Comparison of ENCODE assay signal across 8 cellular contexts in genomic region chr1:207868769-207869721, GRCh38. TPM values are rescaled to one million over a fixed set of nuclear protein-coding genes. Genes with fewer than 3 reads are reported as not detected.
DNase-seq lines count a peak whose midpoint lies in the region; ATAC-seq and TF ChIP-seq lines count a peak whose summit lies in the region.

No MANE protein-coding gene starts in this region.

- H3K4me3 ChIP-seq in Loucy (ENCODE audit: low read length, poor library complexity, severe bottlenecking) (peak overlapping the region; percentile 90), left ventricle myocardium inferior (peak overlapping the region; percentile 89)

- TF ChIP-seq CTCF in GM10248 (IDR thresholded peaks at IDR 0.05; ENCODE audit: control extremely low read depth, extremely low read depth, low read depth, missing control alignments) (peak; percentile 95), Loucy (conservative IDR thresholded peaks at IDR 0.05; ENCODE audit: low read length) (peak; percentile 59), left ventricle myocardium inferior (IDR thresholded peaks at IDR 0.05; ENCODE audit: borderline replicate concordance) (peak; percentile 90)

- H3K9me2 ChIP-seq in Loucy (replicated peaks; ENCODE audit: low read depth, low read length): no peaks in the 10 kb centered on the region

- no peaks in the 10 kb centered on the region for H3K9me3 Mint-ChIP-seq in T-cell

- H3F3A ChIP-seq in Loucy (ENCODE audit: low read depth): peaks cover 8% of the 10 kb centered on the region

- DNase-seq in GM10248 (ENCODE audit: extremely low spot score): peak; percentile 89
- peak; percentile 22 for DNase-seq in H4 (ENCODE audit: low spot score)
- DNase-seq in T-cell: peak; percentile 31 to 76 (median 59)
- DNase-seq in amniotic stem cell (lab: John Stamatoyannopoulos, UW): peak; percentile 61
- peak; percentile 85 for DNase-seq in left ventricle myocardium inferior
- DNase-seq in posterior vena cava (ENCODE audit: low spot score): peak; percentile 92

- peak overlapping the region; percentile 66; the same call in 1 of the 2 replicates for H2AFZ ChIP-seq in Loucy (ENCODE audit: low read length)

- intact Hi-C loops in left ventricle myocardium inferior (cut with micrococcal nuclease): loop anchor here (5.0 kb wide), 1 partner anchor 42 kb away; no protein-coding TSS in a partner anchor
- intact Hi-C loops in posterior vena cava (cut with DNase I): no loop called here

- peak; percentile 64 to 79 (median 70) for ATAC-seq in T-cell (replicated peaks in 1 of 4)
- no peak for ATAC-seq in HG03469 (IDR thresholded peaks at IDR 0.05; ENCODE audit: unreplicated experiment)

- no peaks in the 10 kb centered on the region for H3K27me3 Mint-ChIP-seq in T-cell

- H3K4me1 ChIP-seq in Loucy (ENCODE audit: insufficient read depth, low read length, poor library complexity, severe bottlenecking): peaks cover 79% of the 10 kb centered on the region
- H3K4me1 ChIP-seq in left ventricle myocardium inferior: peaks cover 76% of the 10 kb centered on the region

- CTCF ChIA-PET in GM10248 (lab: Yijun Ruan, JAX): interaction anchor here (0.7 to 25.9 kb wide), 33 partner anchors 9 to 320 kb away, joined by 3 to 661 read pairs (median 5); no protein-coding TSS in a partner anchor
- CTCF ChIA-PET in T-cell (lab: Charles Lee): interaction anchor here (0.6 to 11.1 kb wide), 21 partner anchors 10 to 105 kb away, joined by 3 to 148 read pairs (median 7); no protein-coding TSS in a partner anchor

- peaks cover 16% of the 10 kb centered on the region for H3K36me3 Mint-ChIP-seq in T-cell

- H3K4me2 ChIP-seq in Loucy (ENCODE audit: low read depth, low read length, poor library complexity, severe bottlenecking): peak overlapping the region; percentile 99

- peak overlapping the region; percentile 91 to 97 (median 93) for H3K4me3 Mint-ChIP-seq in T-cell

- peaks cover 20% of the 10 kb centered on the region for H4K20me1 ChIP-seq in Loucy (ENCODE audit: insufficient read depth, low read length, poor library complexity, severe bottlenecking)

- H3K27ac Mint-ChIP-seq in T-cell: peak overlapping the region; percentile 92 to 95

- H3K4me1 Mint-ChIP-seq in T-cell: peaks cover 82 to 89% (median 86%) of the 10 kb centered on the region in 3 donors

- no peaks in the 10 kb centered on the region for H3K9me3 ChIP-seq in Loucy (ENCODE audit: insufficient read depth, low read depth, low read length)
- no peaks in the 10 kb centered on the region for H3K9me3 ChIP-seq in left ventricle myocardium inferior (replicated peaks)

- H3K27ac ChIP-seq in left ventricle myocardium inferior (replicated peaks): peak overlapping the region; percentile 99

- H3K27me3 ChIP-seq in Loucy (ENCODE audit: insufficient read depth, low read length, poor library complexity, severe bottlenecking) (no peaks in the 10 kb centered on the region), left ventricle myocardium inferior (ENCODE audit: low read depth) (no peaks in the 10 kb centered on the region)

- H3K36me3 ChIP-seq in Loucy (ENCODE audit: insufficient read depth, low read length) (no peaks in the 10 kb centered on the region), left ventricle myocardium inferior (peaks cover 5% of the 10 kb centered on the region)

- peak overlapping the region; percentile 98 for H3K9ac ChIP-seq in Loucy (ENCODE audit: low read depth, low read length, poor library complexity, severe bottlenecking)

- POLR2A ChIA-PET in GM10248 (lab: Yijun Ruan, JAX): interaction anchor here (0.8 to 3.9 kb wide), 3 partner anchors 43 to 47 kb away, joined by 3 to 18 read pairs (median 4); no protein-coding TSS in a partner anchor
- POLR2A ChIA-PET in T-cell (lab: Charles Lee): interaction anchor here (0.6 to 1.6 kb wide), 5 partner anchors 14 to 548 kb away, joined by 3 to 5 read pairs (median 3); no protein-coding TSS in a partner anchor

- peaks cover 58% of the 10 kb centered on the region for H3K79me2 ChIP-seq in Loucy (ENCODE audit: insufficient read depth, low read length)

RNA-seq across cellular contexts. Expression of gene CD34, which starts 41.9 kb away (rescaled TPM):
- 0.06 TPM in 1 of 2 replicates, not detected in the other for total RNA-seq in H4 (2014; rRNA removed; shearing (Covaris generic))
- total RNA-seq in T-cell (1 to 10 TPM in 2 of 5 donors, under 1 TPM in 3; 0.57 to 1.6 (median 0.83) TPM), left ventricle myocardium inferior (69.6 TPM), posterior vena cava (100 to 1,000 TPM in 1 of 2 donors, 10 to 100 TPM in 1; 58.1 to 154 TPM)

Comparison
In these comparisons a context has a peak if more than half of its experiments do, and no peak if none do; other contexts are left out.
1. DNase-seq: peak in every context shown above with its lines; median percentile 92 in posterior vena cava; 89 in GM10248; 85 in left ventricle myocardium inferior; 61 in amniotic stem cell; 59 in T-cell; 22 in H4.
2. RNA of gene CD34, which starts 41.9 kb away (total RNA-seq): 58.1 to 154 TPM in posterior vena cava and 69.6 TPM in left ventricle myocardium inferior (single experiment); 0.57 to 1.6 TPM in T-cell and 0.06 TPM in H4; every median in the first group is over 10 times any median in the second.
3. Peak in every context shown above with its lines, with median percentiles within 50 percentile points of each other: CTCF ChIP-seq.